In genomic region chr15:40160021-40160420, GRCh38 we compare ENCODE assay signal across 18 cellular contexts. TPM values are rescaled to one million over a fixed set of nuclear protein-coding genes. Genes with fewer than 3 reads are reported as not detected.
DNase-seq lines count a peak whose midpoint lies in the region; ATAC-seq, FAIRE-seq and TF ChIP-seq lines count a peak whose summit lies in the region.
"Had no signal": no experiment of that assay in that cellular context is flagged by ENCODE, and none has a peak within 500 bp of the region (broad histone marks: within the 10 kb centered on the region; RNA-seq: fewer than 3 reads in every experiment).

No MANE protein-coding gene starts in this region.

- FAIRE-seq in GM12892 (lab: Jason Lieb, UNC) = no peak
- FAIRE-seq: colon, D721Med, frontal cortex had no signal

- peak overlapping the region in 1 of 2 experiments; percentile 79; a peak in 1 of 4 replicates for H3K4me3 ChIP-seq in DND-41 (ENCODE audit: low read depth in 1 of 2, low read length in 2 of 2)
- peak overlapping the region; percentile 90 for H3K4me3 ChIP-seq in MM.1S (ENCODE audit: low read length)
- H3K4me3 ChIP-seq in endodermal cell (ENCODE audit: low read length) = peak overlapping the region; percentile 99
- H3K4me3 ChIP-seq in neuron (ENCODE audit: low read length) = no peak overlapping the region
- no peak overlapping the region for H3K4me3 ChIP-seq in body of pancreas

- intact Hi-C loops in body of pancreas (cut with DNase I) (no loop called here), left ventricle myocardium superior (cut with micrococcal nuclease) (no loop called here)

- H3K79me2 ChIP-seq in DND-41 (ENCODE audit: insufficient read depth, low read length) (peaks cover 43% of the 10 kb centered on the region), MM.1S (ENCODE audit: low read length) (peaks cover 42% of the 10 kb centered on the region)

- no peaks in the 10 kb centered on the region for H3K9me3 Mint-ChIP-seq in endodermal cell
- H3K9me3 Mint-ChIP-seq: activated CD4-positive, alpha-beta memory T cell treated with anti-CD3 and anti-CD28 coated beads for 36 hours; activated naive CD4-positive, alpha-beta T cell treated with anti-CD3 and anti-CD28 coated beads, Interleukin-2, amount 50 U/mL, for 72 hours; activated T-helper 17 cell treated with anti-CD3 and anti-CD28 coated beads, Interleukin-2, amount 50 U/mL, for 72 hours; CD4-positive, CD25-positive, alpha-beta regulatory T cell; effector memory CD8-positive, alpha-beta T cell; memory B cell had no signal

- no peaks in the 10 kb centered on the region for H3K27me3 Mint-ChIP-seq in endodermal cell (ENCODE audit: insufficient read depth)
- H3K27me3 Mint-ChIP-seq: activated CD4-positive, alpha-beta memory T cell treated with anti-CD3 and anti-CD28 coated beads for 36 hours; activated T-helper 17 cell treated with anti-CD3 and anti-CD28 coated beads, Interleukin-2, amount 50 U/mL, for 72 hours; CD4-positive, CD25-positive, alpha-beta regulatory T cell; effector memory CD8-positive, alpha-beta T cell had no signal

- H3K27me3 ChIP-seq in DND-41 (ENCODE audit: insufficient read depth, low read length, poor library complexity) (no peaks in the 10 kb centered on the region), MM.1S (replicated peaks; ENCODE audit: insufficient read depth, low read length) (no peaks in the 10 kb centered on the region), endodermal cell (ENCODE audit: control insufficient read depth, insufficient read depth, low read length, poor library complexity, severe bottlenecking) (no peaks in the 10 kb centered on the region), neuron (ENCODE audit: insufficient read depth, low read length) (no peaks in the 10 kb centered on the region), body of pancreas (no peaks in the 10 kb centered on the region)

- H3K9me3 ChIP-seq in DND-41 (ENCODE audit: insufficient read depth, low read length, severe bottlenecking) (no peaks in the 10 kb centered on the region), MM.1S (replicated peaks; ENCODE audit: insufficient read depth, low read length) (no peaks in the 10 kb centered on the region), endodermal cell (ENCODE audit: control insufficient read depth, low read length) (no peaks in the 10 kb centered on the region), neuron (ENCODE audit: low read length) (no peaks in the 10 kb centered on the region), body of pancreas (no peaks in the 10 kb centered on the region)
- H3K9me3 ChIP-seq: spleen had no signal

- H3K4me2 ChIP-seq in DND-41 (ENCODE audit: insufficient read depth, low read length) (peak overlapping the region; percentile 89), MM.1S (ENCODE audit: low read depth, low read length) (peak overlapping the region; percentile 80)

- peaks cover 41% of the 10 kb centered on the region for H3K4me1 ChIP-seq in DND-41 (ENCODE audit: insufficient read depth, low read length)
- peaks cover 23% of the 10 kb centered on the region for H3K4me1 ChIP-seq in MM.1S (ENCODE audit: low read length)
- peaks cover 4% of the 10 kb centered on the region for H3K4me1 ChIP-seq in endodermal cell (ENCODE audit: control insufficient read depth, insufficient read depth, low read length)
- H3K4me1 ChIP-seq in neuron (ENCODE audit: insufficient read depth, low read length) = peaks cover 23% of the 10 kb centered on the region
- H3K4me1 ChIP-seq in body of pancreas = peaks cover 22% of the 10 kb centered on the region

- H3K9ac ChIP-seq in DND-41 (ENCODE audit: low read depth, low read length) = no peak overlapping the region; the same call in 1 of the 2 replicates
- H3K9ac ChIP-seq in MM.1S (ENCODE audit: low read length) = no peak overlapping the region
- no peak overlapping the region for H3K9ac ChIP-seq in endodermal cell (ENCODE audit: extremely low read depth, low read length, poor library complexity, severe bottlenecking)

- 95 to 100% methylated on average over 1 to 3 of the region's 3 CpGs for WGBS in endodermal cell (ENCODE audit: insufficient coverage in 1 of 2, insufficient read length in 1 of 2), 2 experiments
- 95 to 100% methylated on average over 3 of the region's 3 CpGs for WGBS in body of pancreas, 2 donors

- H4K20me1 ChIP-seq in DND-41 (ENCODE audit: insufficient read depth, low read length) (peaks cover 21% of the 10 kb centered on the region; the same call in 1 of the 2 replicates), MM.1S (ENCODE audit: insufficient read depth, low read length) (no peaks in the 10 kb centered on the region)

- ATAC-seq in DND-41 (ENCODE audit: insufficient read depth, low read depth) = no peak
- ATAC-seq in body of pancreas = no peak
- no peak for ATAC-seq in left ventricle myocardium superior

- H3K36me3 ChIP-seq in DND-41 (ENCODE audit: insufficient read depth, low read length) (peaks cover 34% of the 10 kb centered on the region), MM.1S (replicated peaks; ENCODE audit: insufficient read depth, low read length) (no peaks in the 10 kb centered on the region), endodermal cell (ENCODE audit: control insufficient read depth, insufficient read depth, low read length) (peaks cover 13% of the 10 kb centered on the region), neuron (ENCODE audit: insufficient read depth, low read length) (peaks cover 13% of the 10 kb centered on the region), body of pancreas (replicated peaks in 1 of 2; ENCODE audit: insufficient read depth in 1 of 2, low read depth in 2 of 2) (no peaks in the 10 kb centered on the region)

- H3K27ac Mint-ChIP-seq in endodermal cell = no peak overlapping the region
- H3K27ac Mint-ChIP-seq: activated CD4-positive, alpha-beta memory T cell treated with anti-CD3 and anti-CD28 coated beads for 36 hours; activated naive CD4-positive, alpha-beta T cell treated with anti-CD3 and anti-CD28 coated beads, Interleukin-2, amount 50 U/mL, for 72 hours; CD4-positive, CD25-positive, alpha-beta regulatory T cell; effector memory CD8-positive, alpha-beta T cell; memory B cell had no signal

- H3K27ac ChIP-seq in DND-41 (ENCODE audit: low read length) (peak overlapping the region; percentile 95), MM.1S (ENCODE audit: low read length) (no peak overlapping the region), endodermal cell (ENCODE audit: low read depth, low read length) (no peak overlapping the region), body of pancreas (no peak overlapping the region)

- TF ChIP-seq POLR2A in body of pancreas (IDR thresholded peaks at IDR 0.05) (no peak), GM12892 (IDR thresholded peaks at IDR 0.05; ENCODE audit: low read depth, low read length) (no peak)

- no peaks in the 10 kb centered on the region for H3K9me2 ChIP-seq in MM.1S (replicated peaks; ENCODE audit: insufficient read depth, low read length)

- no peak for TF ChIP-seq CTCF in DND-41 (IDR thresholded peaks at IDR 0.05; ENCODE audit: borderline replicate concordance, extremely low read depth, low read length, poor library complexity, severe bottlenecking)
- TF ChIP-seq CTCF in MM.1S (IDR thresholded peaks at IDR 0.05; ENCODE audit: low read length) = no peak
- TF ChIP-seq CTCF in endodermal cell (conservative IDR thresholded peaks at IDR 0.05) = no peak
- TF ChIP-seq CTCF in body of pancreas (IDR thresholded peaks at IDR 0.05) = no peak

- no peak overlapping the region for H3K4me3 Mint-ChIP-seq in endodermal cell
- H3K4me3 Mint-ChIP-seq: activated CD4-positive, alpha-beta memory T cell treated with anti-CD3 and anti-CD28 coated beads for 36 hours; activated T-helper 17 cell treated with anti-CD3 and anti-CD28 coated beads, Interleukin-2, amount 50 U/mL, for 72 hours; effector memory CD8-positive, alpha-beta T cell; memory B cell had no signal

- peaks cover 6% of the 10 kb centered on the region for H3K36me3 Mint-ChIP-seq in endodermal cell (ENCODE audit: low read depth)
- H3K36me3 Mint-ChIP-seq: CD4-positive, CD25-positive, alpha-beta regulatory T cell; memory B cell had no signal

- DNase-seq in DND-41 (no peak), MM.1S (no peak), endodermal cell (no peak), body of pancreas (no peak), GM12892 (ENCODE audit: insufficient read length) (no peak), left ventricle myocardium superior (no peak)
- DNase-seq: activated CD8-positive, alpha-beta memory T cell treated with anti-CD3 and anti-CD28 coated beads, Interleukin-2, amount 50 U/mL, for 48 hours had no signal

- H2AFZ ChIP-seq in DND-41 (ENCODE audit: low read depth, low read length) (peak overlapping the region; percentile 80), MM.1S (ENCODE audit: low read length) (peak overlapping the region; percentile 83), neuron (ENCODE audit: low read depth, low read length) (peak overlapping the region; percentile 79)

- H3K4me1 Mint-ChIP-seq in endodermal cell = peaks cover 15% of the 10 kb centered on the region

- no peaks in the 10 kb centered on the region for H3F3A ChIP-seq in MM.1S (ENCODE audit: insufficient read depth, low read length)

RNA-seq across cellular contexts. Expression of gene BUB1B, which starts 0.8 kb away (rescaled TPM):
- total RNA-seq in endodermal cell (100 to 1,000 TPM in 1 of 2 donors, 10 to 100 TPM in 1; 58.6 to 108 TPM), body of pancreas (not detected), left ventricle myocardium superior (1.7 TPM)
- 88.8 TPM for polyA plus RNA-seq in endodermal cell (2013, experiment 1 of 2)
- 86.7 TPM for polyA plus RNA-seq in endodermal cell (2013, experiment 2 of 2)
- 49.2 TPM for polyA plus RNA-seq in GM12892 (2012; ENCODE audit: missing spikeins)

RNA-seq across cellular contexts. Expression of gene BMF, which starts 51.3 kb away (rescaled TPM):
- total RNA-seq in endodermal cell = 10 to 100 TPM; 48.3 to 53.5 TPM
- polyA plus RNA-seq in endodermal cell (2013, experiment 1 of 2) = 42.5 TPM
- polyA plus RNA-seq in endodermal cell (2013, experiment 2 of 2) = 44.3 TPM
- 10 to 100 TPM in 1 of 2 donors, 1 to 10 TPM in 1; 4.3 to 16.1 TPM for total RNA-seq in body of pancreas
- polyA plus RNA-seq in GM12892 (2012; ENCODE audit: missing spikeins) = 22.2 TPM
- total RNA-seq in left ventricle myocardium superior = 3.2 TPM

Comparison
In these comparisons a context has a peak if more than half of its experiments do, and no peak if none do; other contexts are left out.
1. H3K4me3 ChIP-seq: peak in MM.1S (single experiment) and endodermal cell (single experiment); none in neuron (single experiment) and body of pancreas (0 of 2).
2. RNA of gene BUB1B, which starts 0.8 kb away (total RNA-seq): 58.6 to 108 TPM in endodermal cell; 1.7 TPM in left ventricle myocardium superior (single experiment) and not detected in body of pancreas; every median in the first group is over 10 times any median in the second.
3. Peak in every context shown above with its lines, with median percentiles within 50 percentile points of each other: H2AFZ ChIP-seq.